Comparison of ENCODE assay signal across 15 cellular contexts in genomic region chr4:1766336-1767057, GRCh38. TPM values are rescaled to one million over a fixed set of nuclear protein-coding genes. Genes with fewer than 3 reads are reported as not detected.
DNase-seq lines count a peak whose midpoint lies in the region; ATAC-seq and TF ChIP-seq lines count a peak whose summit lies in the region.
"Had no signal": no experiment of that assay in that cellular context is flagged by ENCODE, and none has a peak within 500 bp of the region (broad histone marks: within the 10 kb centered on the region; RNA-seq: fewer than 3 reads in every experiment).

No MANE protein-coding gene starts in this region.

- DNase-seq in HT-29 (ENCODE audit: low spot score) (peak; percentile 43), WTC11 (ENCODE audit: low spot score) (peak; percentile 39), stomach (no peak)
- no peak for DNase-seq in activated CD8-positive, alpha-beta memory T cell treated with anti-CD3 and anti-CD28 coated beads for 24 hours
- DNase-seq: activated gamma-delta T cell treated with Interleukin-2 at 50 U/mL for 16 hours, GDM1, HFFc6, hippocampal formation, NCI-H2029 had no signal

- H3K27ac Mint-ChIP-seq in WTC11, result no peak overlapping the region
- H3K27ac Mint-ChIP-seq: HFFc6, type B pancreatic cell had no signal

- TF ChIP-seq EP300 in stomach (IDR thresholded peaks at IDR 0.05), result no peak

- H3K27ac ChIP-seq in iPS-18a (ENCODE audit: low read length) (no peak overlapping the region), stomach (peak overlapping the region in 1 of 5 donors; percentile 56)

- H3K4me3 ChIP-seq in iPS-18a (ENCODE audit: low read length) (peak overlapping the region; percentile 24), stomach (peak overlapping the region; percentile 39 to 52 (median 46))

- TF ChIP-seq POLR2A in stomach (IDR thresholded peaks at IDR 0.05), result no peak

- H3K9me3 ChIP-seq in iPS-18a (ENCODE audit: control insufficient read depth, low read depth, low read length), result no peaks in the 10 kb centered on the region
- no peaks in the 10 kb centered on the region for H3K9me3 ChIP-seq in stomach

- peaks cover 4% of the 10 kb centered on the region for H3K27me3 Mint-ChIP-seq in WTC11 (ENCODE audit: low read depth)
- H3K27me3 Mint-ChIP-seq: type B pancreatic cell had no signal

- H3K4me1 ChIP-seq in iPS-18a (ENCODE audit: control insufficient read depth, low read depth, low read length) (peaks cover 17% of the 10 kb centered on the region), stomach (peaks cover 23 to 43% (median 43%) of the 10 kb centered on the region in 4 donors)

- H3K36me3 ChIP-seq in iPS-18a (ENCODE audit: control insufficient read depth, low read depth, low read length) (no peaks in the 10 kb centered on the region), stomach (no peaks in the 10 kb centered on the region)

- H3K4me3 Mint-ChIP-seq in WTC11, result no peak overlapping the region; the same call in 1 of the 2 replicates
- H3K4me3 Mint-ChIP-seq: HFFc6, type B pancreatic cell had no signal

- H3K36me3 Mint-ChIP-seq in WTC11, result no peaks in the 10 kb centered on the region
- H3K36me3 Mint-ChIP-seq: type B pancreatic cell had no signal

- H3K27me3 ChIP-seq in iPS-18a (ENCODE audit: control insufficient read depth, insufficient read depth, low read length) (peaks cover 13% of the 10 kb centered on the region), stomach (peaks cover 0 to 99% (median 16%) of the 10 kb centered on the region in 3 donors)

- peak; percentile 4; the same call in 1 of the 2 replicates for ATAC-seq in WTC11
- ATAC-seq in GM21367 (IDR thresholded peaks at IDR 0.05; ENCODE audit: unreplicated experiment), result no peak
- no peak for ATAC-seq in HG02623 (IDR thresholded peaks at IDR 0.05; ENCODE audit: unreplicated experiment)
- ATAC-seq: activated CD4-positive, CD25-positive, alpha-beta regulatory T cell treated with anti-CD3 and anti-CD28 coated beads, Interleukin-2, amount 50 U/mL, for 24 hours had no signal

- CTCF ChIA-PET in WTC11 (lab: Charles Lee), result interaction anchor here (0.8 to 5.7 kb wide), 8 partner anchors 13 to 45 kb away, joined by 3 to 88 read pairs (median 26); partner anchors contain the start of genes FGFR3, TACC3 and TMEM129

- H3K9me3 Mint-ChIP-seq in WTC11, result no peaks in the 10 kb centered on the region
- H3K9me3 Mint-ChIP-seq: HFFc6, nephron, type B pancreatic cell had no signal

- POLR2A ChIA-PET in WTC11 (lab: Charles Lee), result interaction anchor here (1.5 to 2.8 kb wide), 2 partner anchors 10 to 26 kb away, joined by 4 to 12 read pairs; partner anchors contain the start of gene FGFR3

- H3K9ac ChIP-seq in iPS-18a (ENCODE audit: low read length), result no peak overlapping the region

- intact Hi-C loops in stomach (cut with DNase I; ENCODE audit: low total_unique reads), result no loop called here

- WGBS in stomach, 5 donors, result 26 to 38% (median 29%) methylated on average over 11 to 41 of the region's 41 CpGs

- no peak for TF ChIP-seq CTCF in WTC11 (IDR thresholded peaks at IDR 0.05)
- TF ChIP-seq CTCF in stomach (IDR thresholded peaks at IDR 0.05), result no peak

- H3K4me1 Mint-ChIP-seq in WTC11, result peaks cover 13% of the 10 kb centered on the region

TF ChIP-seq in WTC11, 78 proteins besides CTCF, POLR2A, EP300 and RAD21 (continues in another document):
- TF ChIP-seq ZNF512 (CRISPR knock-in tag; IDR thresholded peaks at IDR 0.05; ENCODE audit: borderline replicate concordance) (no peak), ZNF423 (CRISPR knock-in tag; IDR thresholded peaks at IDR 0.05) (peak; percentile 76), PREB (CRISPR knock-in tag; IDR thresholded peaks at IDR 0.05; ENCODE audit: borderline replicate concordance) (no peak), MXD4 (CRISPR knock-in tag; IDR thresholded peaks at IDR 0.05; ENCODE audit: borderline replicate concordance) (no peak), USF1 (CRISPR knock-in tag; IDR thresholded peaks at IDR 0.05) (no peak), USF2 (CRISPR knock-in tag; IDR thresholded peaks at IDR 0.05) (no peak; the same call in 1 of the 2 replicates), ZNF281 (CRISPR knock-in tag; IDR thresholded peaks at IDR 0.05) (0 out of 2 replicates have a peak, but pooled peaks have one; percentile 18), E2F5 (CRISPR knock-in tag; IDR thresholded peaks at IDR 0.05) (no peak), SP1 (CRISPR knock-in tag; conservative IDR thresholded peaks at IDR 0.05) (no peak; the same call in 1 of the 2 replicates)

RNA-seq across cellular contexts. Expression of gene FGFR3, which starts 26.6 kb away (rescaled TPM):
- total RNA-seq in HT-29 (2014; rRNA removed; shearing (Covaris generic)), result 73.4 and 77.0 TPM in 2 replicates
- total RNA-seq in WTC11 (2021) (18.2 to 19.9 TPM (median 19.7 TPM) in 3 replicates), stomach (100 to 1,000 TPM in 1 of 5 donors, 10 to 100 TPM in 4; 20.0 to 530 (median 30.3) TPM)
- polyA plus RNA-seq in stomach, result 10 to 100 TPM in 1 of 3 donors, 1 to 10 TPM in 2; 1.2 to 84.1 (median 2.7) TPM

RNA-seq across cellular contexts. Expression of gene TACC3, which starts 45.2 kb away (rescaled TPM):
- total RNA-seq in HT-29 (2014; rRNA removed; shearing (Covaris generic)), result 64.6 and 71.2 TPM in 2 replicates
- total RNA-seq in WTC11 (2021) (161 to 207 TPM (median 165 TPM) in 3 replicates), stomach (10 to 100 TPM in 4 of 5 donors, 1 to 10 TPM in 1; 9.5 to 74.1 (median 30.9) TPM)
- 10 to 100 TPM in 2 of 3 donors, 1 to 10 TPM in 1; 7.2 to 22.7 (median 14.3) TPM for polyA plus RNA-seq in stomach

RNA-seq across cellular contexts. Expression of gene TMEM129, which starts 45.4 kb away (rescaled TPM):
- 94.2 and 111 TPM in 2 replicates for total RNA-seq in HT-29 (2014; rRNA removed; shearing (Covaris generic))
- 44.2 to 54.9 TPM (median 48.7 TPM) in 3 replicates for total RNA-seq in WTC11 (2021)
- total RNA-seq in stomach, result 100 to 1,000 TPM in 2 of 5 donors, 10 to 100 TPM in 2, 1 to 10 TPM in 1; 9.9 to 171 (median 41.6) TPM
- 10 to 100 TPM; 13.7 to 29.9 (median 19.1) TPM for polyA plus RNA-seq in stomach

RNA-seq across cellular contexts. Expression of gene SLBP, which starts 54.4 kb away (rescaled TPM):
- 147 and 183 TPM in 2 replicates for total RNA-seq in HT-29 (2014; rRNA removed; shearing (Covaris generic))
- 36.4 to 40.2 TPM (median 36.9 TPM) in 3 replicates for total RNA-seq in WTC11 (2021)
- total RNA-seq in stomach, result 100 to 1,000 TPM in 3 of 5 donors, 10 to 100 TPM in 2; 28.3 to 163 (median 100) TPM
- 10 to 100 TPM; 30.9 to 35.6 (median 32.5) TPM for polyA plus RNA-seq in stomach

Comparison
In these comparisons a context has a peak if more than half of its experiments do, and no peak if none do; other contexts are left out.
1. DNase-seq: peak in HT-29 (single experiment) and WTC11 (single experiment); none in stomach (single experiment) and activated CD8-positive, alpha-beta memory T cell treated with anti-CD3 and anti-CD28 coated beads for 24 hours (single experiment).